In the genomic region with DNA sequence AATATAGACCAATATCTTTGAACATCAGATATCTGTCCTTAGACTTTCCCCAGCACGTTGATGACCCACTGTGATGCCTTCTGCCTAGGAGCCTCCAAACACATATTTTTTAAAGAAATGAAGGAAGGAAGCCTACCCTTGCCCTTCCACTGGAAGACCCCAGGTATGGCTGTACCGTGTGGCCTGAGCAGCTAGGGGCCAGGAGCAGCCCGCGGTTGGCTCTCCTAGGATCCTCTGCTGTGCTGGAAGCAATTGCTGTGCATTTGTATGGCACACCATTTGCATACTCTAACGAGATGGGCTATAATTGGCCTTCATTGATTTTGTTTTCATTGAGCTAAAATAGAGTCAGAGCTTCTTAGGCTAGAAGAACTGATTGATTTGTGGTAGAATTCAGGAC, we compare ENCODE assay signal across 31 cellular contexts.
"Had no signal": no experiment of that assay in that cellular context is flagged by ENCODE, and none has a peak within 500 bp of the region (broad histone marks: within the 10 kb centered on the region; RNA-seq: fewer than 3 reads in every experiment).

No MANE protein-coding gene starts in this region.

- H3K36me3 ChIP-seq: neutrophil, pancreas, prostate gland, right atrium auricular region, right lobe of liver, spleen, suprapubic skin, tibial artery, transverse colon, upper lobe of right lung, uterus had no signal

- H3K9me3 ChIP-seq: neutrophil, pancreas, prostate gland, right atrium auricular region, right lobe of liver, spleen, suprapubic skin, testis, tibial artery, transverse colon, upper lobe of right lung, uterus had no signal

- H3K27ac ChIP-seq: neutrophil, pancreas, prostate gland, right atrium auricular region, right lobe of liver, skin epidermis, spleen, suprapubic skin, testis, tibial artery, transverse colon, upper lobe of right lung, uterus had no signal

- FAIRE-seq: pancreas had no signal

- DNase-seq: naive thymus-derived CD8-positive, alpha-beta T cell; nephron progenitor cell; nucleus accumbens; pancreas; retina; right lobe of liver; spleen; stimulated activated CD4-positive, alpha-beta T cell treated with anti-CD3 and anti-CD28 coated beads, Interleukin-12 subunit alpha, Interleukin-12 subunit beta, amount 100 ng/mL, for 4 hours; stimulated activated CD4-positive, alpha-beta T cell treated with anti-CD3 and anti-CD28 coated beads, Interleukin-1b, Interleukin-23, amount 100 ng/mL, for 48 hours; stimulated activated CD4-positive, alpha-beta T cell treated with anti-CD3 and anti-CD28 coated beads, Interleukin-4, amount 100 ng/mL, for 1 hour; stimulated activated CD4-positive, alpha-beta T cell treated with anti-CD3 and anti-CD28 coated beads, Interleukin-4, amount 100 ng/mL, for 4 hours; stimulated activated CD8-positive, alpha-beta memory T cell treated with anti-CD3 and anti-CD28 coated beads, Interleukin-4, amount 100 ng/mL, for 48 hours; stimulated activated naive CD4-positive, alpha-beta T cell; stimulated activated naive CD8-positive, alpha-beta T cell treated with anti-CD3 and anti-CD28 coated beads, Interleukin-15, amount 100 ng/mL, for 72 hours; stimulated activated naive CD8-positive, alpha-beta T cell treated with anti-CD3 and anti-CD28 coated beads, Interleukin-15, Interleukin-2, amounts not matched to agents 100 U/mL and 50 U/mL, for 24 hours; substantia nigra; testis; tibial artery; transverse colon; upper lobe of right lung; uterus had no signal

- ATAC-seq: naive thymus-derived CD8-positive, alpha-beta T cell; natural killer cell treated with Interleukin-12 subunit alpha and Interleukin-12 subunit beta and Interleukin-15 and Interleukin-18, amount 100 ng/mL, for 72 hours; pancreas; right lobe of liver; stimulated activated memory B cell treated with anti-CD40 and anti-IgM and Interleukin-4, amounts not matched to agents 10 μg/mL and 1 μg/mL and 100 μg/mL, for 72 hours; stimulated activated naive CD8-positive, alpha-beta T cell treated with anti-CD3 and anti-CD28 coated beads, Interleukin-15, amount 100 ng/mL, for 72 hours; stimulated activated naive CD8-positive, alpha-beta T cell treated with anti-CD3 and anti-CD28 coated beads, Interleukin-15, Interleukin-2, amounts not matched to agents 100 U/mL and 50 U/mL, for 24 hours; upper lobe of right lung had no signal

- H3K4me1 ChIP-seq: pancreas, prostate gland, right atrium auricular region, right lobe of liver, suprapubic skin, testis, tibial artery, transverse colon, upper lobe of right lung, uterus had no signal

- H3K4me3 Mint-ChIP-seq: natural killer cell treated with Interleukin-12 subunit alpha and Interleukin-12 subunit beta and Interleukin-15 and Interleukin-18, amount 100 ng/mL, for 72 hours; nephron progenitor cell; neural crest cell; stimulated activated memory B cell treated with anti-CD40 and anti-IgM and Interleukin-4, amounts not matched to agents 10 μg/mL and 1 μg/mL and 100 μg/mL, for 72 hours; stimulated activated naive CD8-positive, alpha-beta T cell treated with anti-CD3 and anti-CD28 coated beads, Interleukin-15, amount 100 ng/mL, for 72 hours; type B pancreatic cell had no signal

- H3K27me3 Mint-ChIP-seq: stimulated activated memory B cell treated with anti-CD40 and anti-IgM and Interleukin-4, amounts not matched to agents 10 μg/mL and 1 μg/mL and 100 μg/mL, for 72 hours; stimulated activated naive CD8-positive, alpha-beta T cell treated with anti-CD3 and anti-CD28 coated beads, Interleukin-15, amount 100 ng/mL, for 72 hours; type B pancreatic cell had no signal

- H3K36me3 Mint-ChIP-seq: naive thymus-derived CD8-positive, alpha-beta T cell; natural killer cell treated with Interleukin-12 subunit alpha and Interleukin-12 subunit beta and Interleukin-15 and Interleukin-18, amount 100 ng/mL, for 72 hours; stimulated activated memory B cell treated with anti-CD40 and anti-IgM and Interleukin-4, amounts not matched to agents 10 μg/mL and 1 μg/mL and 100 μg/mL, for 72 hours; type B pancreatic cell had no signal

- H3K27ac Mint-ChIP-seq: naive thymus-derived CD8-positive, alpha-beta T cell; natural killer cell treated with Interleukin-12 subunit alpha and Interleukin-12 subunit beta and Interleukin-15 and Interleukin-18, amount 100 ng/mL, for 72 hours; nephron progenitor cell; stimulated activated memory B cell treated with anti-CD40 and anti-IgM and Interleukin-4, amounts not matched to agents 10 μg/mL and 1 μg/mL and 100 μg/mL, for 72 hours; stimulated activated naive CD8-positive, alpha-beta T cell treated with anti-CD3 and anti-CD28 coated beads, Interleukin-15, amount 100 ng/mL, for 72 hours; type B pancreatic cell had no signal

- H3K27me3 ChIP-seq: neutrophil, pancreas, right atrium auricular region, right lobe of liver, suprapubic skin, testis, tibial artery, transverse colon, upper lobe of right lung, uterus had no signal

- H3K4me1 Mint-ChIP-seq: nephron progenitor cell had no signal

- H3K4me2 ChIP-seq: smooth muscle cell had no signal

- H3K4me3 ChIP-seq: pancreas, prostate gland, right atrium auricular region, right lobe of liver, skin epidermis, smooth muscle cell, spleen, suprapubic skin, testis, tibial artery, transverse colon, upper lobe of right lung, uterus had no signal

- H3K9me3 Mint-ChIP-seq: naive thymus-derived CD8-positive, alpha-beta T cell; natural killer cell treated with Interleukin-12 subunit alpha and Interleukin-12 subunit beta and Interleukin-15 and Interleukin-18, amount 100 ng/mL, for 72 hours; nephron progenitor cell; stimulated activated memory B cell treated with anti-CD40 and anti-IgM and Interleukin-4, amounts not matched to agents 10 μg/mL and 1 μg/mL and 100 μg/mL, for 72 hours; stimulated activated naive CD8-positive, alpha-beta T cell treated with anti-CD3 and anti-CD28 coated beads, Interleukin-15, amount 100 ng/mL, for 72 hours; type B pancreatic cell had no signal
